19 cellular contexts compared by ENCODE assay signal in genomic region chr16:1312903-1313302, GRCh38. TPM values are rescaled to one million over a fixed set of nuclear protein-coding genes. Genes with fewer than 3 reads are reported as not detected.
DNase-seq lines count a peak whose midpoint lies in the region; ATAC-seq and TF ChIP-seq lines count a peak whose summit lies in the region.
"Had no signal": no experiment of that assay in that cellular context is flagged by ENCODE, and none has a peak within 500 bp of the region (broad histone marks: within the 10 kb centered on the region; RNA-seq: fewer than 3 reads in every experiment).

No MANE protein-coding gene starts in this region.

- H3K4me3 Mint-ChIP-seq in activated CD8-positive, alpha-beta T cell treated with anti-CD3 and anti-CD28 coated beads for 36 hours = peak overlapping the region; percentile 29
- H3K4me3 Mint-ChIP-seq in memory B cell (peak overlapping the region; percentile 34), type B pancreatic cell (peak overlapping the region; percentile 73)

- intact Hi-C loops in left ventricle myocardium inferior (cut with micrococcal nuclease) (no loop called here), left cardiac atrium (cut with DNase I) (no loop called here), stomach (cut with DNase I; ENCODE audit: low total_unique reads) (no loop called here)
- intact Hi-C loops in activated CD8-positive, alpha-beta T cell treated with anti-CD3 and anti-CD28 coated beads for 36 hours (cut with micrococcal nuclease) = no loop called here

- H3K4me3 ChIP-seq in left ventricle myocardium inferior (peak overlapping the region; percentile 95), stomach (peak overlapping the region in 1 of 4 donors; percentile 84)

- no peak for TF ChIP-seq POLR2A in stomach (IDR thresholded peaks at IDR 0.05)

- H3K27me3 ChIP-seq in left ventricle myocardium inferior (ENCODE audit: low read depth) = no peaks in the 10 kb centered on the region
- no peaks in the 10 kb centered on the region for H3K27me3 ChIP-seq in stomach
- H3K27me3 ChIP-seq: esophagus squamous epithelium, spleen, tibial artery had no signal

- peak overlapping the region; percentile 100 for H3K27ac ChIP-seq in left ventricle myocardium inferior (replicated peaks)
- H3K27ac ChIP-seq in stomach = no peak overlapping the region
- H3K27ac ChIP-seq: tibial artery had no signal

- H3K36me3 ChIP-seq in left ventricle myocardium inferior = peaks cover 44% of the 10 kb centered on the region
- H3K36me3 ChIP-seq in stomach = peaks cover 41 to 57% (median 54%) of the 10 kb centered on the region in 4 donors

- WGBS in stomach, 5 donors = 86 to 89% (median 89%) methylated on average over 13 to 15 of the region's 15 CpGs

- peaks cover 25% of the 10 kb centered on the region for H3K4me1 Mint-ChIP-seq in activated CD8-positive, alpha-beta T cell treated with anti-CD3 and anti-CD28 coated beads for 36 hours (ENCODE audit: low read depth)
- H3K4me1 Mint-ChIP-seq in memory B cell = peaks cover 21% of the 10 kb centered on the region
- H3K4me1 Mint-ChIP-seq in type B pancreatic cell (ENCODE audit: unreplicated experiment) = no peaks in the 10 kb centered on the region

- POLR2A ChIA-PET in activated CD8-positive, alpha-beta T cell treated with anti-CD3 and anti-CD28 coated beads for 36 hours (lab: Charles Lee) = interaction anchor here (1.6 kb wide), 1 partner anchor 13 kb away, joined by 4 read pairs; no protein-coding TSS in a partner anchor

- CTCF ChIA-PET in activated CD8-positive, alpha-beta T cell treated with anti-CD3 and anti-CD28 coated beads for 36 hours (lab: Charles Lee) = interaction anchor here (0.7 to 1.4 kb wide), 3 partner anchors 18 to 50 kb away, joined by 3 to 4 read pairs (median 3); no protein-coding TSS in a partner anchor

- peak overlapping the region; percentile 57 for H3K27ac Mint-ChIP-seq in activated CD8-positive, alpha-beta T cell treated with anti-CD3 and anti-CD28 coated beads for 36 hours
- peak overlapping the region; percentile 28 for H3K27ac Mint-ChIP-seq in memory B cell
- H3K27ac Mint-ChIP-seq in type B pancreatic cell = peak overlapping the region; percentile 73
- H3K27ac Mint-ChIP-seq: dendritic cell treated with granulocyte-macrophage colony-stimulating factor and Interleukin-4, amounts not matched to agents 40 ng/mL and 50 ng/mL, for 4 days had no signal

- peaks cover 45% of the 10 kb centered on the region for H3K36me3 Mint-ChIP-seq in activated CD8-positive, alpha-beta T cell treated with anti-CD3 and anti-CD28 coated beads for 36 hours (ENCODE audit: low read depth)
- H3K36me3 Mint-ChIP-seq in memory B cell = peaks cover 11% of the 10 kb centered on the region
- H3K36me3 Mint-ChIP-seq in type B pancreatic cell = peaks cover 7% of the 10 kb centered on the region

- H3K9me3 ChIP-seq in left ventricle myocardium inferior (replicated peaks) = no peaks in the 10 kb centered on the region
- no peaks in the 10 kb centered on the region for H3K9me3 ChIP-seq in stomach
- H3K9me3 ChIP-seq: esophagus squamous epithelium, spleen, tibial artery had no signal

- TF ChIP-seq CTCF in left ventricle myocardium inferior (IDR thresholded peaks at IDR 0.05; ENCODE audit: borderline replicate concordance) (no peak), type B pancreatic cell (conservative IDR thresholded peaks at IDR 0.05) (no peak), stomach (IDR thresholded peaks at IDR 0.05) (no peak)
- no peak for TF ChIP-seq CTCF in activated CD8-positive, alpha-beta T cell treated with anti-CD3 and anti-CD28 coated beads for 36 hours (IDR thresholded peaks at IDR 0.05)

- no peaks in the 10 kb centered on the region for H3K27me3 Mint-ChIP-seq in activated CD8-positive, alpha-beta T cell treated with anti-CD3 and anti-CD28 coated beads for 36 hours
- H3K27me3 Mint-ChIP-seq in memory B cell = no peaks in the 10 kb centered on the region
- H3K27me3 Mint-ChIP-seq in type B pancreatic cell = no peaks in the 10 kb centered on the region
- H3K27me3 Mint-ChIP-seq: dendritic cell treated with granulocyte-macrophage colony-stimulating factor and Interleukin-4, amounts not matched to agents 40 ng/mL and 50 ng/mL, for 4 days had no signal

- ATAC-seq in left cardiac atrium = no peak
- no peak for ATAC-seq in activated CD8-positive, alpha-beta T cell treated with anti-CD3 and anti-CD28 coated beads for 36 hours
- no peak for ATAC-seq in memory B cell (ENCODE audit: low read depth)
- ATAC-seq in GM21360 (IDR thresholded peaks at IDR 0.05; ENCODE audit: unreplicated experiment) = no peak
- no peak for ATAC-seq in HG03196 (IDR thresholded peaks at IDR 0.05; ENCODE audit: unreplicated experiment)

- H3K9me3 Mint-ChIP-seq in activated CD8-positive, alpha-beta T cell treated with anti-CD3 and anti-CD28 coated beads for 36 hours = no peaks in the 10 kb centered on the region
- H3K9me3 Mint-ChIP-seq in memory B cell (no peaks in the 10 kb centered on the region), type B pancreatic cell (no peaks in the 10 kb centered on the region)
- H3K9me3 Mint-ChIP-seq: dendritic cell treated with granulocyte-macrophage colony-stimulating factor and Interleukin-4, amounts not matched to agents 40 ng/mL and 50 ng/mL, for 4 days had no signal

- DNase-seq in left ventricle myocardium inferior = no peak
- no peak for DNase-seq in left cardiac atrium
- no peak for DNase-seq in activated CD8-positive, alpha-beta T cell treated with anti-CD3 and anti-CD28 coated beads for 36 hours
- DNase-seq in memory B cell (ENCODE audit: low spot score in 2 of 2) = no peak
- no peak for DNase-seq in type B pancreatic cell (ENCODE audit: extremely low spot score, unreplicated experiment)
- no peak for DNase-seq in stomach
- DNase-seq: DMS79 treated with DMSO at 0.1 percent for 48 hours, esophagus squamous epithelium, hypothalamus, Karpas-422, NCI-H146, NCI-H524 treated with DMSO at 0.1 percent for 48 hours, occipital lobe, RPMI8226, spleen, tibial artery had no signal

- no peak for TF ChIP-seq EP300 in stomach (IDR thresholded peaks at IDR 0.05)

- H3K4me1 ChIP-seq in left ventricle myocardium inferior (peaks cover 55% of the 10 kb centered on the region), stomach (peaks cover 30 to 53% (median 48%) of the 10 kb centered on the region in 4 donors)

RNA-seq across cellular contexts. Expression of gene UBE2I, which starts 3.5 kb away (rescaled TPM):
- total RNA-seq in left ventricle myocardium inferior (86.2 TPM), left cardiac atrium (10 to 100 TPM; 74.3 to 80.8 TPM), type B pancreatic cell (ENCODE audit: low replicate concordance) (157 and 170 TPM in 2 replicates), stomach (10 to 100 TPM; 42.0 to 71.0 (median 48.0) TPM)
- total RNA-seq in activated CD8-positive, alpha-beta T cell treated with anti-CD3 and anti-CD28 coated beads for 36 hours = 100 to 1,000 TPM; 245 to 254 TPM
- 10 to 100 TPM; 42.2 to 48.2 (median 42.6) TPM for polyA plus RNA-seq in stomach

RNA-seq across cellular contexts. Expression of gene BAIAP3, which starts 20.5 kb away (rescaled TPM):
- total RNA-seq in left ventricle myocardium inferior (3.9 TPM), left cardiac atrium (1 to 10 TPM in 1 of 2 donors, under 1 TPM in 1; 0.99 to 2.7 TPM), type B pancreatic cell (ENCODE audit: low replicate concordance) (5.0 and 6.9 TPM in 2 replicates), stomach (10 to 100 TPM in 1 of 5 donors, 1 to 10 TPM in 4; 3.7 to 94.7 (median 6.7) TPM)
- under 1 TPM; 0.27 to 0.68 TPM for total RNA-seq in activated CD8-positive, alpha-beta T cell treated with anti-CD3 and anti-CD28 coated beads for 36 hours
- polyA plus RNA-seq in stomach = 1 to 10 TPM; 1.5 to 3.6 (median 2.5) TPM

RNA-seq across cellular contexts. Expression of gene TSR3, which starts 38.8 kb away (rescaled TPM):
- total RNA-seq in left ventricle myocardium inferior (54.9 TPM), left cardiac atrium (10 to 100 TPM; 44.5 to 59.1 TPM), type B pancreatic cell (ENCODE audit: low replicate concordance) (53.1 and 54.0 TPM in 2 replicates), stomach (100 to 1,000 TPM in 1 of 5 donors, 10 to 100 TPM in 3, 1 to 10 TPM in 1; 9.3 to 441 (median 41.1) TPM)
- 10 to 100 TPM; 54.7 to 57.4 TPM for total RNA-seq in activated CD8-positive, alpha-beta T cell treated with anti-CD3 and anti-CD28 coated beads for 36 hours
- polyA plus RNA-seq in stomach = 10 to 100 TPM; 65.6 to 74.5 (median 71.9) TPM

RNA-seq across cellular contexts. Expression of gene GNPTG, which starts 38.8 kb away (rescaled TPM):
- 31.8 TPM for total RNA-seq in left ventricle myocardium inferior
- total RNA-seq in left cardiac atrium = 10 to 100 TPM; 44.1 to 44.3 TPM
- total RNA-seq in activated CD8-positive, alpha-beta T cell treated with anti-CD3 and anti-CD28 coated beads for 36 hours = 10 to 100 TPM; 17.3 to 19.2 TPM
- total RNA-seq in type B pancreatic cell (ENCODE audit: low replicate concordance) = 55.6 and 68.5 TPM in 2 replicates
- 10 to 100 TPM; 32.5 to 87.9 (median 42.0) TPM for total RNA-seq in stomach
- polyA plus RNA-seq in stomach = 10 to 100 TPM; 30.0 to 56.1 (median 30.4) TPM

RNA-seq across cellular contexts. Expression of gene TPSD1, which starts 57.0 kb away (rescaled TPM):
- not detected for total RNA-seq in left ventricle myocardium inferior
- under 1 TPM in 1 of 2 donors, not detected in 1; 0.91 TPM for total RNA-seq in left cardiac atrium
- not detected for total RNA-seq in activated CD8-positive, alpha-beta T cell treated with anti-CD3 and anti-CD28 coated beads for 36 hours
- total RNA-seq in type B pancreatic cell (ENCODE audit: low replicate concordance) = not detected in 2 replicates
- total RNA-seq in stomach = 1 to 10 TPM in 1 of 5 donors, not detected in 4; 7.6 TPM
- 1 to 10 TPM in 2 of 3 donors, under 1 TPM in 1; 0.70 to 6.4 (median 2.6) TPM for polyA plus RNA-seq in stomach
- total RNA-seq: occipital lobe had no signal
